ENCODE assay signal across 8 cellular contexts in genomic region chr6:27650620-27651370, GRCh38.
DNase-seq lines count a peak whose midpoint lies in the region; ATAC-seq and TF ChIP-seq lines count a peak whose summit lies in the region.

No MANE protein-coding gene starts in this region.

- no peak overlapping the region for H3K9ac ChIP-seq in fibroblast of lung (ENCODE audit: insufficient read depth, low read length)

- H4K20me1 ChIP-seq in fibroblast of lung (ENCODE audit: control insufficient read depth, extremely low read depth, insufficient read depth, low read length) = no peaks in the 10 kb centered on the region

- no peaks in the 10 kb centered on the region for H3K4me1 ChIP-seq in fibroblast of lung (ENCODE audit: control insufficient read depth, extremely low read depth, insufficient read depth, low read length)

- DNase-seq in GM03348 (ENCODE audit: low spot score) = peak; percentile 8
- peak in 72 of 76 experiments; percentile 42 to 96 (median 78) for DNase-seq in HUDEP-2 (lab: John Stamatoyannopoulos, UW; ENCODE audit: unreplicated experiment in 76 of 76)
- peak; percentile 16 for DNase-seq in T follicular helper cell (ENCODE audit: low read depth)
- peak; percentile 49 to 79 for DNase-seq in fibroblast of lung (ENCODE audit: low read depth in 2 of 2)
- DNase-seq in stimulated activated CD4-positive, alpha-beta T cell treated with anti-CD3 and anti-CD28 coated beads, Interleukin-2, amount 100 ng/mL, for 48 hours = peak; percentile 50 to 61
- DNase-seq in germinal center (ENCODE audit: low spot score) = no peak
- no peak for DNase-seq in AG08395 (ENCODE audit: low spot score)

- H3K36me3 ChIP-seq in fibroblast of lung (ENCODE audit: control insufficient read depth, insufficient read depth, low read length) = no peaks in the 10 kb centered on the region

- H3K9me3 ChIP-seq in fibroblast of lung (ENCODE audit: control insufficient read depth, insufficient read depth, low read depth, low read length) = no peaks in the 10 kb centered on the region

- H3K27ac ChIP-seq in fibroblast of lung (ENCODE audit: insufficient read depth, low read length) = no peak overlapping the region

- H3K4me3 ChIP-seq in fibroblast of lung (replicated peaks in 1 of 4; ENCODE audit: control extremely low read depth in 1 of 4, insufficient read depth in 1 of 4, low read depth in 3 of 4, low read length in 4 of 4) = peak overlapping the region in 1 of 4 experiments; percentile 17

- no peak overlapping the region for H3K4me2 ChIP-seq in fibroblast of lung (ENCODE audit: extremely low read depth, insufficient read depth, low read length)

- H2AFZ ChIP-seq in fibroblast of lung (ENCODE audit: low read length) = no peak overlapping the region

- TF ChIP-seq CTCF in fibroblast of lung (conservative IDR thresholded peaks at IDR 0.05 in 1 of 2, IDR thresholded peaks at IDR 0.05 in 1 of 2; ENCODE audit: low read depth in 1 of 2, low read length in 2 of 2) = peak in 1 of 2 donors; percentile 28

- no peaks in the 10 kb centered on the region for H3K27me3 ChIP-seq in fibroblast of lung (ENCODE audit: control insufficient read depth, insufficient read depth, low read length)

- H3K79me2 ChIP-seq in fibroblast of lung (ENCODE audit: control insufficient read depth, insufficient read depth, low read length) = no peaks in the 10 kb centered on the region

- ATAC-seq in HG02571 (IDR thresholded peaks at IDR 0.05; ENCODE audit: unreplicated experiment) = no peak

Comparison
In these comparisons a context has a peak if more than half of its experiments do, and no peak if none do; other contexts are left out.
1. DNase-seq: peak in GM03348 (single experiment), HUDEP-2 (72 of 76), T follicular helper cell (single experiment), fibroblast of lung (2 of 2) and stimulated activated CD4-positive, alpha-beta T cell treated with anti-CD3 and anti-CD28 coated beads, Interleukin-2, amount 100 ng/mL, for 48 hours (2 of 2); none in germinal center (single experiment) and AG08395 (single experiment).